Comparison of ENCODE assay signal across 10 cellular contexts in genomic region chr19:53903055-53903680, GRCh38. TPM values are rescaled to one million over a fixed set of nuclear protein-coding genes. Genes with fewer than 3 reads are reported as not detected.
A peak's percentile ranks its signal among the peaks of the same experiment; 100 is the strongest.
DNase-seq lines count a peak whose midpoint lies in the region; ATAC-seq, FAIRE-seq and TF ChIP-seq lines count a peak whose summit lies in the region.
"Had no signal": no experiment of that assay in that cellular context is flagged by ENCODE, and none has a peak within 500 bp of the region (broad histone marks: within the 10 kb centered on the region; RNA-seq: fewer than 3 reads in every experiment).

No MANE protein-coding gene starts in this region.

- H2BK12ac ChIP-seq in H1 (ENCODE audit: low read depth, low read length), result no peak overlapping the region

- TF ChIP-seq CTCF in PC-3 (conservative IDR thresholded peaks at IDR 0.05; ENCODE audit: low read depth, low read length), result no peak
- no peak for TF ChIP-seq CTCF in H1 (IDR thresholded peaks at IDR 0.05; ENCODE audit: control extremely low read depth in 1 of 3, insufficient read depth in 1 of 3, low read depth in 1 of 3, low read length in 3 of 3)
- no peak for TF ChIP-seq CTCF in brain microvascular endothelial cell (IDR thresholded peaks at IDR 0.05; ENCODE audit: low read depth, low read length, missing control alignments)

- no peak overlapping the region for H3K27ac Mint-ChIP-seq in activated naive CD4-positive, alpha-beta T cell treated with anti-CD3 and anti-CD28 coated beads, Interleukin-2, amount 10 ng/mL, durations not matched to agents 7 days and 5 days
- H3K27ac Mint-ChIP-seq: activated naive CD4-positive, alpha-beta T cell treated with anti-CD3 and anti-CD28 coated beads, Interleukin-2, amount 50 U/mL, for 72 hours had no signal

- H3K27ac ChIP-seq in PC-3 (ENCODE audit: low read length), result no peak overlapping the region
- H3K27ac ChIP-seq in H1 (ENCODE audit: low read depth, low read length), result peak overlapping the region; percentile 32; the same call in 1 of the 2 replicates
- no peak overlapping the region for H3K27ac ChIP-seq in small intestine (ENCODE audit: low read depth in 1 of 2, low read length in 1 of 2)
- H3K27ac ChIP-seq in brain microvascular endothelial cell, result no peak overlapping the region

- TF ChIP-seq POLR2A in H1 (IDR thresholded peaks at IDR 0.05; ENCODE audit: control extremely low read depth in 1 of 2, low read depth in 2 of 2, low read length in 2 of 2), result no peak

- H4K8ac ChIP-seq in H1 (ENCODE audit: extremely low read depth, insufficient read depth, low read length), result no peak overlapping the region

- TF ChIP-seq RAD21 in H1 (IDR thresholded peaks at IDR 0.05 in 1 of 2, conservative IDR thresholded peaks at IDR 0.05 in 1 of 2; ENCODE audit: low read depth in 2 of 2, low read length in 2 of 2), result no peak

- H3F3A ChIP-seq in PC-3 (ENCODE audit: low read length, unreplicated experiment), result no peaks in the 10 kb centered on the region

- H3K23me2 ChIP-seq in H1 (ENCODE audit: low read depth, low read length), result peaks cover 8% of the 10 kb centered on the region

- no peaks in the 10 kb centered on the region for H3K9me2 ChIP-seq in PC-3 (replicated peaks; ENCODE audit: low read length)

- no peaks in the 10 kb centered on the region for H4K20me1 ChIP-seq in PC-3 (ENCODE audit: low read length)
- peaks cover 0 to 3% of the 10 kb centered on the region in 2 experiments for H4K20me1 ChIP-seq in H1 (replicated peaks in 1 of 2; ENCODE audit: control insufficient read depth in 1 of 2, insufficient read depth in 2 of 2, low read length in 2 of 2)

- no peak overlapping the region for H3K4ac ChIP-seq in H1 (replicated peaks; ENCODE audit: insufficient read length, low read depth, low read length)

- peaks cover 1% of the 10 kb centered on the region for H3K36me3 Mint-ChIP-seq in activated naive CD4-positive, alpha-beta T cell treated with anti-CD3 and anti-CD28 coated beads, Interleukin-2, amount 10 ng/mL, durations not matched to agents 7 days and 5 days

- no peak overlapping the region for H2AFZ ChIP-seq in PC-3 (ENCODE audit: low read length)
- no peak overlapping the region for H2AFZ ChIP-seq in H1 (ENCODE audit: low read length)

- no peak overlapping the region for H2BK20ac ChIP-seq in H1 (ENCODE audit: low read length)

- H3K14ac ChIP-seq in H1 (ENCODE audit: insufficient read length), result no peak overlapping the region

- peaks cover 18% of the 10 kb centered on the region for H3K27me3 ChIP-seq in PC-3 (ENCODE audit: low read length)
- peaks cover 0 to 17% (median 13%) of the 10 kb centered on the region in 4 experiments; a peak in 5 of 7 replicates for H3K27me3 ChIP-seq in H1 (replicated peaks in 1 of 4; ENCODE audit: control insufficient read depth in 3 of 4, extremely low read depth in 1 of 4, insufficient read depth in 3 of 4, low read length in 3 of 4)
- peaks cover 0 to 19% of the 10 kb centered on the region in 2 donors for H3K27me3 ChIP-seq in small intestine (ENCODE audit: control insufficient read depth in 2 of 2, insufficient read depth in 2 of 2, low read length in 2 of 2)
- H3K27me3 ChIP-seq in brain microvascular endothelial cell (replicated peaks), result peaks cover 8% of the 10 kb centered on the region

- WGBS in H1 (ENCODE audit: extremely low coverage in 1 of 2, insufficient coverage in 1 of 2, insufficient read length in 1 of 2, insufficient replicate concordance in 2 of 2, low coverage in 1 of 2, low lambda C conversion rate in 2 of 2, missing lambda C conversion rate in 1 of 2), 2 experiments, result 65% methylated on average over 4 of the region's 4 CpGs; no CpG with 5 or more reads in 1 of the 2 experiments
- 37 to 41% (median 40%) methylated on average over 4 of the region's 4 CpGs for WGBS in small intestine, 3 donors

- H4K91ac ChIP-seq in H1 (replicated peaks; ENCODE audit: insufficient read length, low read length), result no peak overlapping the region

- H2BK5ac ChIP-seq in H1 (ENCODE audit: low read depth, low read length), result no peak overlapping the region

- H3K79me2 ChIP-seq in PC-3 (ENCODE audit: low read length) (no peaks in the 10 kb centered on the region), H1 (ENCODE audit: control insufficient read depth in 1 of 2, insufficient read depth in 2 of 2, low read length in 2 of 2) (no peaks in the 10 kb centered on the region)

- H3K4me1 ChIP-seq in PC-3 (ENCODE audit: insufficient read depth, low read length) (peaks cover 11% of the 10 kb centered on the region), H1 (replicated peaks in 1 of 4; ENCODE audit: control insufficient read depth in 3 of 4, insufficient read depth in 4 of 4, low read length in 3 of 4) (peaks cover 0 to 15% (median 7%) of the 10 kb centered on the region in 4 experiments; a peak in 5 of 7 replicates), small intestine (ENCODE audit: control insufficient read depth in 2 of 2, insufficient read depth in 1 of 2, low read depth in 1 of 2, low read length in 1 of 2) (no peaks in the 10 kb centered on the region)

- H2AK5ac ChIP-seq in H1 (ENCODE audit: low read depth, low read length), result peak overlapping the region; percentile 87; the same call in 1 of the 2 replicates

- H2BK15ac ChIP-seq in H1 (ENCODE audit: low read length), result no peak overlapping the region

- no peak overlapping the region for H3K56ac ChIP-seq in H1 (replicated peaks; ENCODE audit: insufficient read length, low read depth, low read length)

- no peaks in the 10 kb centered on the region for H3K9me3 Mint-ChIP-seq in activated naive CD4-positive, alpha-beta T cell treated with anti-CD3 and anti-CD28 coated beads, Interleukin-2, amount 10 ng/mL, durations not matched to agents 7 days and 5 days
- H3K9me3 Mint-ChIP-seq: activated naive CD4-positive, alpha-beta T cell treated with anti-CD3 and anti-CD28 coated beads, Interleukin-2, amount 50 U/mL, for 72 hours had no signal

- no peak overlapping the region for H4K5ac ChIP-seq in H1 (ENCODE audit: insufficient read length, low read depth, low read length)

- H3K9me3 ChIP-seq in PC-3 (ENCODE audit: low read length) (no peaks in the 10 kb centered on the region), H1 (ENCODE audit: insufficient read depth in 2 of 2, low read depth in 1 of 2, low read length in 1 of 2) (no peaks in the 10 kb centered on the region), small intestine (ENCODE audit: control insufficient read depth, low read depth) (peaks cover 1% of the 10 kb centered on the region)

- BruUV-seq in PC-3 (replicated peaks; lab: Mats Ljungman, UMichigan), result no TSS peak

- CTCF ChIA-PET in activated naive CD4-positive, alpha-beta T cell treated with anti-CD3 and anti-CD28 coated beads, Interleukin-2, amount 10 ng/mL, durations not matched to agents 7 days and 5 days (lab: Charles Lee), result interaction anchor here (0.6 to 1.5 kb wide), 3 partner anchors 9 to 629 kb away, joined by 3 to 4 read pairs (median 3); no protein-coding TSS in a partner anchor
- CTCF ChIA-PET in PC-3 (lab: Charles Lee), result no interaction called here
- CTCF ChIA-PET in H1 (lab: Charles Lee; ENCODE audit: partially characterized antibody), result interaction anchor here (0.5 to 3.2 kb wide), 6 partner anchors 9 to 121 kb away, joined by 3 to 17 read pairs (median 4); no protein-coding TSS in a partner anchor

- H3K36me3 ChIP-seq in PC-3 (ENCODE audit: low read depth, low read length) (no peaks in the 10 kb centered on the region), H1 (ENCODE audit: control insufficient read depth in 2 of 4, insufficient read depth in 4 of 4, low read length in 3 of 4) (peaks cover 0 to 8% (median 2%) of the 10 kb centered on the region in 4 experiments; a peak in 4 of 8 replicates), small intestine (ENCODE audit: control insufficient read depth in 2 of 2, insufficient read depth in 2 of 2, low read length in 2 of 2) (no peaks in the 10 kb centered on the region), brain microvascular endothelial cell (replicated peaks) (no peaks in the 10 kb centered on the region)

- DNase-seq in activated naive CD4-positive, alpha-beta T cell treated with anti-CD3 and anti-CD28 coated beads, Interleukin-2, amount 10 ng/mL, durations not matched to agents 7 days and 5 days, result peak; percentile 70
- no peak for DNase-seq in activated naive CD4-positive, alpha-beta T cell treated with Interleukin-2 at 50 U/mL for 16 hours
- DNase-seq in PC-3, result peak; percentile 84
- DNase-seq in H1 (ENCODE audit: low read depth in 1 of 2, low spot score in 2 of 2), result peak in 1 of 2 experiments; percentile 69
- peak; percentile 34 for DNase-seq in small intestine
- no peak for DNase-seq in cerebellar nuclear complex (lab: John Stamatoyannopoulos, UW)
- no peak for DNase-seq in NCI-H1694 treated with DMSO at 0.1 percent for 48 hours (lab: John Stamatoyannopoulos, UW)
- no peak for DNase-seq in brain microvascular endothelial cell

- H3K4me1 Mint-ChIP-seq in activated naive CD4-positive, alpha-beta T cell treated with anti-CD3 and anti-CD28 coated beads, Interleukin-2, amount 10 ng/mL, durations not matched to agents 7 days and 5 days, result peaks cover 21% of the 10 kb centered on the region

- no peak overlapping the region for H3K18ac ChIP-seq in H1 (ENCODE audit: extremely low read depth, low read length)

- TF ChIP-seq EP300 in H1 (IDR thresholded peaks at IDR 0.05; ENCODE audit: borderline replicate concordance in 1 of 2, low read depth in 2 of 2, low read length in 2 of 2), result peak in 1 of 2 experiments; percentile 65; a peak in 1 of 3 replicates

- intact Hi-C loops in PC-3 (cut with micrococcal nuclease), result loop anchor here (1.0 to 10.0 kb wide), 2 partner anchors 24 to 72 kb away; no protein-coding TSS in a partner anchor

- no peak overlapping the region for H3K23ac ChIP-seq in H1 (ENCODE audit: insufficient read length)

- POLR2A ChIA-PET in PC-3 (lab: Charles Lee; ENCODE audit: unreplicated experiment) (no interaction called here), H1 (lab: Charles Lee; ENCODE audit: partially characterized antibody) (interaction anchor here (0.9 to 2.1 kb wide), 4 partner anchors 11 to 49 kb away, joined by 3 to 6 read pairs (median 4); no protein-coding TSS in a partner anchor)

- H3K27me3 Mint-ChIP-seq in activated naive CD4-positive, alpha-beta T cell treated with anti-CD3 and anti-CD28 coated beads, Interleukin-2, amount 10 ng/mL, durations not matched to agents 7 days and 5 days, result peaks cover 71% of the 10 kb centered on the region

- no peak overlapping the region for H2BK120ac ChIP-seq in H1 (replicated peaks; ENCODE audit: low read depth, low read length)

- in situ Hi-C loops in brain microvascular endothelial cell (cut with HindIII; ENCODE audit: low pct_ligation_motif_present, low sequenced_read_pairs), result no loop called here

- ATAC-seq in PC-3, result no peak
- ATAC-seq: activated naive CD4-positive, alpha-beta T cell treated with anti-CD3 and anti-CD28 coated beads, Interleukin-2, amount 50 U/mL, for 72 hours had no signal

- H3K4me3 ChIP-seq in PC-3 (ENCODE audit: low read length) (no peak overlapping the region), H1 (ENCODE audit: extremely low read depth in 1 of 4, insufficient read depth in 2 of 4, low read depth in 3 of 4, low read length in 4 of 4) (no peak overlapping the region), small intestine (ENCODE audit: low read depth in 1 of 2, low read length in 2 of 2) (no peak overlapping the region), brain microvascular endothelial cell (ENCODE audit: low read depth, low read length) (no peak overlapping the region)
- H3K4me3 ChIP-seq: lung had no signal

- FAIRE-seq in H1 (lab: Jason Lieb, UNC) (peak; percentile 92), small intestine (lab: Jason Lieb, UNC) (no peak)

- H3K4me3 Mint-ChIP-seq in activated naive CD4-positive, alpha-beta T cell treated with anti-CD3 and anti-CD28 coated beads, Interleukin-2, amount 10 ng/mL, durations not matched to agents 7 days and 5 days, result no peak overlapping the region

- no peak overlapping the region for H3K9ac ChIP-seq in PC-3 (ENCODE audit: low read length)
- H3K9ac ChIP-seq in H1 (replicated peaks in 1 of 4; ENCODE audit: extremely low read depth in 1 of 4, low read depth in 3 of 4, low read length in 3 of 4), result no peak overlapping the region

- no peak overlapping the region for H3K4me2 ChIP-seq in PC-3 (ENCODE audit: low read length)
- no peak overlapping the region for H3K4me2 ChIP-seq in H1 (ENCODE audit: insufficient read depth in 1 of 2, low read depth in 2 of 2, low read length in 2 of 2)

- 0 out of 2 replicates have a peak, but pooled peaks cover 2% of the 10 kb centered on the region for H3K79me1 ChIP-seq in H1 (ENCODE audit: low read depth, low read length)

RNA-seq across cellular contexts. Expression of gene CACNG7, which starts 5.9 kb away (rescaled TPM):
- total RNA-seq in PC-3 (2014; rRNA removed), result not detected in 2 replicates
- total RNA-seq in H1 (2021; fragmentation: NEBNext Ultra II Directional; extraction: Animal tissue kit (Norgen Biotek cat#: 25700)), result 28.9 and 29.9 TPM in 2 replicates
- polyA plus RNA-seq in H1 (2011; rRNA removed) (69.8 and 127 TPM in 2 replicates), small intestine (under 1 TPM in 1 of 3 donors, not detected in 2; 0.79 TPM)
- 64.4 TPM for polyA plus RNA-seq in H1 (2011; cell fraction: cytosol; rRNA removed)
- 75.4 TPM for polyA plus RNA-seq in H1 (2011; cell fraction: nucleus; rRNA removed)
- polyA plus RNA-seq in H1 (2012, experiment 1 of 2), result 33.4 to 44.9 TPM (median 40.2 TPM) in 4 replicates
- polyA plus RNA-seq in H1 (2012, experiment 2 of 2), result 33.0 TPM
- polyA plus RNA-seq in H1 (2013, experiment 1 of 2), result 43.8 TPM
- polyA plus RNA-seq in H1 (2013, experiment 2 of 2), result 49.1 TPM
- 16.4 and 25.3 TPM in 2 replicates for polyA minus RNA-seq in H1 (2011; rRNA and poly(A)+ RNA removed)
- 32.9 TPM for polyA minus RNA-seq in H1 (2011; cell fraction: cytosol; rRNA and poly(A)+ RNA removed)
- 19.4 TPM for polyA minus RNA-seq in H1 (2011; cell fraction: nucleus; rRNA and poly(A)+ RNA removed)
- total RNA-seq: activated naive CD4-positive, alpha-beta T cell treated with anti-CD3 and anti-CD28 coated beads, Interleukin-2, amount 50 U/mL, for 72 hours; lung had no signal
- polyA plus RNA-seq: lung had no signal

RNA-seq across cellular contexts. Expression of gene PRKCG, which starts 21.2 kb away (rescaled TPM):
- total RNA-seq in PC-3 (2014; rRNA removed), result 1.5 TPM in 1 of 2 replicates, not detected in the other
- 10.6 and 12.4 TPM in 2 replicates for total RNA-seq in H1 (2021; fragmentation: NEBNext Ultra II Directional; extraction: Animal tissue kit (Norgen Biotek cat#: 25700))
- polyA plus RNA-seq in H1 (2011; rRNA removed), result 6.1 and 14.0 TPM in 2 replicates
- 8.1 TPM for polyA plus RNA-seq in H1 (2011; cell fraction: cytosol; rRNA removed)
- polyA plus RNA-seq in H1 (2011; cell fraction: nucleus; rRNA removed), result 50.1 TPM
- polyA plus RNA-seq in H1 (2012, experiment 1 of 2), result 8.6 to 16.1 TPM (median 13.9 TPM) in 4 replicates
- 7.2 TPM for polyA plus RNA-seq in H1 (2012, experiment 2 of 2)
- polyA plus RNA-seq in H1 (2013, experiment 1 of 2), result 11.2 TPM
- 8.9 TPM for polyA plus RNA-seq in H1 (2013, experiment 2 of 2)
- 5.0 and 6.9 TPM in 2 replicates for polyA minus RNA-seq in H1 (2011; rRNA and poly(A)+ RNA removed)
- polyA minus RNA-seq in H1 (2011; cell fraction: cytosol; rRNA and poly(A)+ RNA removed), result 8.4 TPM
- polyA minus RNA-seq in H1 (2011; cell fraction: nucleus; rRNA and poly(A)+ RNA removed), result 17.3 TPM
- polyA plus RNA-seq in small intestine, result under 1 TPM in 1 of 3 donors, not detected in 2; 0.07 TPM

RNA-seq across cellular contexts. Expression of gene MYADM, which starts 35.5 kb away (rescaled TPM):
- total RNA-seq in PC-3 (2014; rRNA removed), result 58.9 and 63.5 TPM in 2 replicates
- 70.1 and 70.5 TPM in 2 replicates for total RNA-seq in H1 (2021; fragmentation: NEBNext Ultra II Directional; extraction: Animal tissue kit (Norgen Biotek cat#: 25700))
- polyA plus RNA-seq in H1 (2011; rRNA removed) (74.2 and 122 TPM in 2 replicates), small intestine (10 to 100 TPM in 1 of 3 donors, 1 to 10 TPM in 2; 2.2 to 41.3 (median 4.3) TPM)
- 18.3 TPM for polyA plus RNA-seq in H1 (2011; cell fraction: cytosol; rRNA removed)
- polyA plus RNA-seq in H1 (2011; cell fraction: nucleus; rRNA removed), result 43.4 TPM
- 31.7 to 71.5 TPM (median 58.5 TPM) in 4 replicates for polyA plus RNA-seq in H1 (2012, experiment 1 of 2)
- polyA plus RNA-seq in H1 (2012, experiment 2 of 2), result 49.1 TPM
- polyA plus RNA-seq in H1 (2013, experiment 1 of 2), result 138 TPM
- 150 TPM for polyA plus RNA-seq in H1 (2013, experiment 2 of 2)
- polyA minus RNA-seq in H1 (2011; rRNA and poly(A)+ RNA removed), result 13.8 and 14.5 TPM in 2 replicates
- 26.3 TPM for polyA minus RNA-seq in H1 (2011; cell fraction: cytosol; rRNA and poly(A)+ RNA removed)
- 21.6 TPM for polyA minus RNA-seq in H1 (2011; cell fraction: nucleus; rRNA and poly(A)+ RNA removed)

RNA-seq across cellular contexts. Expression of gene CACNG8, which starts 59.6 kb away (rescaled TPM):
- 0.15 and 0.23 TPM in 2 replicates for total RNA-seq in PC-3 (2014; rRNA removed)
- total RNA-seq in H1 (2021; fragmentation: NEBNext Ultra II Directional; extraction: Animal tissue kit (Norgen Biotek cat#: 25700)), result 4.5 and 5.7 TPM in 2 replicates
- polyA plus RNA-seq in H1 (2011; rRNA removed) (0.41 and 0.93 TPM in 2 replicates), small intestine (under 1 TPM in 1 of 3 donors, not detected in 2; 0.12 TPM)
- 1.3 TPM for polyA plus RNA-seq in H1 (2011; cell fraction: cytosol; rRNA removed)
- 3.4 TPM for polyA plus RNA-seq in H1 (2011; cell fraction: nucleus; rRNA removed)
- 5.8 to 6.6 TPM (median 6.1 TPM) in 4 replicates for polyA plus RNA-seq in H1 (2012, experiment 1 of 2)
- 0.62 TPM for polyA plus RNA-seq in H1 (2012, experiment 2 of 2)
- 3.2 TPM for polyA plus RNA-seq in H1 (2013, experiment 1 of 2)
- 2.6 TPM for polyA plus RNA-seq in H1 (2013, experiment 2 of 2)
- 0.61 and 0.79 TPM in 2 replicates for polyA minus RNA-seq in H1 (2011; rRNA and poly(A)+ RNA removed)
- 2.9 TPM for polyA minus RNA-seq in H1 (2011; cell fraction: cytosol; rRNA and poly(A)+ RNA removed)
- polyA minus RNA-seq in H1 (2011; cell fraction: nucleus; rRNA and poly(A)+ RNA removed), result 2.9 TPM
- total RNA-seq: activated naive CD4-positive, alpha-beta T cell treated with anti-CD3 and anti-CD28 coated beads, Interleukin-2, amount 50 U/mL, for 72 hours had no signal

Comparison
In these comparisons a context has a peak if more than half of its experiments do, and no peak if none do; other contexts are left out.
1. DNase-seq: peak in activated naive CD4-positive, alpha-beta T cell treated with anti-CD3 and anti-CD28 coated beads, Interleukin-2, amount 10 ng/mL, durations not matched to agents 7 days and 5 days (single experiment), PC-3 (single experiment) and small intestine (single experiment); none in activated naive CD4-positive, alpha-beta T cell treated with Interleukin-2 at 50 U/mL for 16 hours (single experiment), cerebellar nuclear complex (0 of 2), NCI-H1694 treated with DMSO at 0.1 percent for 48 hours (single experiment) and brain microvascular endothelial cell (single experiment).
2. RNA of gene CACNG7, which starts 5.9 kb away (total RNA-seq): 28.9 to 29.9 TPM in H1; not detected in PC-3; every median in the first group is over 10 times any median in the second.